Comparison of ENCODE assay signal across 8 cellular contexts in genomic region chr16:27374231-27374793, GRCh38. TPM values are rescaled to one million over a fixed set of nuclear protein-coding genes. Genes with fewer than 3 reads are reported as not detected.
DNase-seq lines count a peak whose midpoint lies in the region; ATAC-seq and TF ChIP-seq lines count a peak whose summit lies in the region.

No MANE protein-coding gene starts in this region.

- peak overlapping the region; percentile 54 to 83; a peak in 3 of 4 replicates for H4K8ac ChIP-seq in IMR-90 (ENCODE audit: low read depth in 2 of 2, low read length in 2 of 2)

- no peaks in the 10 kb centered on the region for H4K20me1 ChIP-seq in IMR-90 (ENCODE audit: insufficient read depth, low read length)

- peak overlapping the region; percentile 41; the same call in 1 of the 2 replicates for H4K5ac ChIP-seq in IMR-90 (ENCODE audit: low read depth, low read length)

- H2BK20ac ChIP-seq in IMR-90 (ENCODE audit: low read depth, low read length) = peak overlapping the region; percentile 18; the same call in 1 of the 2 replicates

- H2AK9ac ChIP-seq in IMR-90 (replicated peaks; ENCODE audit: low read depth, low read length, poor library complexity) = no peak overlapping the region

- no peak for TF ChIP-seq RAD21 in IMR-90 (IDR thresholded peaks at IDR 0.05; ENCODE audit: low read length)

- 65% methylated on average over 2 of the region's 7 CpGs; no CpG with 5 or more reads in 1 of the 2 experiments for WGBS in IMR-90 (ENCODE audit: extremely low coverage in 2 of 2, insufficient read length in 1 of 2), 2 experiments
- 66 to 76% methylated on average over 7 of the region's 7 CpGs for WGBS in transverse colon (ENCODE audit: low coverage in 1 of 2), 2 donors

- peak overlapping the region; percentile 75 for H2AK5ac ChIP-seq in IMR-90 (ENCODE audit: low read depth, low read length)

- H2BK15ac ChIP-seq in IMR-90 (ENCODE audit: low read depth, low read length) = peak overlapping the region; percentile 23; the same call in 1 of the 3 replicates

- H3K4me3 ChIP-seq in IMR-90 (ENCODE audit: insufficient read depth, low read depth, low read length) (no peak overlapping the region), coronary artery (no peak overlapping the region), transverse colon (no peak overlapping the region)

- intact Hi-C loops in IMR-90 (cut with micrococcal nuclease) (no loop called here), transverse colon (cut with DNase I; ENCODE audit: low total_unique reads) (no loop called here)

- H3K9me1 ChIP-seq in IMR-90 (ENCODE audit: insufficient read depth, low read length) = peaks cover 9% of the 10 kb centered on the region; the same call in 1 of the 2 replicates

- no peak overlapping the region for H3K18ac ChIP-seq in IMR-90 (ENCODE audit: low read depth, low read length)

- dilution Hi-C loops in IMR-90 (cut with HindIII; ENCODE audit: low sequenced_read_pairs, unreplicated experiment) = no loop called here

- BruUV-seq in IMR-90 (replicated peaks; lab: Mats Ljungman, UMichigan) = no TSS peak

- no peak for TF ChIP-seq EP300 in transverse colon (IDR thresholded peaks at IDR 0.05; ENCODE audit: low read depth)

- TF ChIP-seq POLR2A in IMR-90 (IDR thresholded peaks at IDR 0.05; ENCODE audit: low read depth, low read length) (no peak), transverse colon (IDR thresholded peaks at IDR 0.05) (no peak)

- CTCF ChIA-PET in GM10248 (lab: Yijun Ruan, JAX) (interaction anchor here (1.0 to 10.7 kb wide), 12 partner anchors 8 to 194 kb away, joined by 3 to 87 read pairs (median 8); partner anchors contain the start of gene IL21R), IMR-90 (lab: Yijun Ruan, JAX) (interaction anchor here (0.6 to 1.0 kb wide), 2 partner anchors 140 to 542 kb away, joined by 3 read pairs; no protein-coding TSS in a partner anchor)

- peak overlapping the region; percentile 52 for H3K4ac ChIP-seq in IMR-90 (ENCODE audit: low read depth, low read length)

- H3K23ac ChIP-seq in IMR-90 (ENCODE audit: low read depth, low read length) = 0 out of 2 replicates have a peak overlapping the region, but pooled peaks have one; percentile 19

- TF ChIP-seq CTCF in GM10248 (IDR thresholded peaks at IDR 0.05; ENCODE audit: control extremely low read depth, extremely low read depth, low read depth, missing control alignments) (no peak), IMR-90 (conservative IDR thresholded peaks at IDR 0.05; ENCODE audit: low read depth, low read length) (no peak), coronary artery (IDR thresholded peaks at IDR 0.05) (no peak), transverse colon (IDR thresholded peaks at IDR 0.05) (no peak)

- peak overlapping the region; percentile 83 for H2AFZ ChIP-seq in IMR-90 (replicated peaks; ENCODE audit: low read length, poor library complexity)

- in situ Hi-C loops in IMR-90 (cut with MboI; ENCODE audit: low sequenced_read_pairs) = loop anchor here (5.0 kb wide), 2 partner anchors 78 to 142 kb away; no protein-coding TSS in a partner anchor
- in situ Hi-C loops in transverse colon (cut with MboI; ENCODE audit: low pct_ligation_motif_present in 1 of 4, low pct_unique_long_range_greater_than_20kb in 1 of 4, low sequenced_read_pairs in 3 of 4) = loop anchor here (5.0 to 10.0 kb wide), 2 partner anchors 197 to 200 kb away; no protein-coding TSS in a partner anchor

- no peak overlapping the region for H2BK5ac ChIP-seq in IMR-90 (ENCODE audit: low read depth, low read length, poor library complexity, severe bottlenecking)

- POLR2A ChIA-PET in GM10248 (lab: Yijun Ruan, JAX) = interaction anchor here (1.0 to 2.7 kb wide), 4 partner anchors 14 to 32 kb away, joined by 3 to 18 read pairs (median 6); partner anchors contain the start of gene IL21R
- POLR2A ChIA-PET in IMR-90 (lab: Charles Lee; ENCODE audit: unreplicated experiment) = no interaction called here

- H3K9me3 ChIP-seq in IMR-90 (ENCODE audit: control insufficient read depth, insufficient read depth, low read length) (peaks cover 2% of the 10 kb centered on the region; the same call in 1 of the 2 replicates), transverse colon (no peaks in the 10 kb centered on the region)

- H3K4me2 ChIP-seq in IMR-90 (ENCODE audit: low read depth, low read length) = peak overlapping the region; percentile 17; the same call in 1 of the 2 replicates

- peak; percentile 17 for ATAC-seq in GM21360 (IDR thresholded peaks at IDR 0.05; ENCODE audit: unreplicated experiment)
- no peak for ATAC-seq in IMR-90 (ENCODE audit: low read depth)
- ATAC-seq in left lobe of liver = no peak
- no peak for ATAC-seq in GM21576 (IDR thresholded peaks at IDR 0.05; ENCODE audit: unreplicated experiment)

- H3K56ac ChIP-seq in IMR-90 (ENCODE audit: extremely low read depth, insufficient read depth, low read length) = no peak overlapping the region

- peak overlapping the region; percentile 33 for H3K14ac ChIP-seq in IMR-90 (replicated peaks; ENCODE audit: low read depth, low read length)

- H3K4me1 ChIP-seq in IMR-90 (ENCODE audit: control insufficient read depth, insufficient read depth, low read length) = peaks cover 14% of the 10 kb centered on the region
- H3K4me1 ChIP-seq in transverse colon = peaks cover 0 to 8% (median 0%) of the 10 kb centered on the region in 4 donors

- H3K27ac ChIP-seq in IMR-90 (ENCODE audit: insufficient read depth, low read length) = no peak overlapping the region
- peak overlapping the region in 1 of 2 donors; percentile 30 for H3K27ac ChIP-seq in coronary artery
- H3K27ac ChIP-seq in transverse colon = peak overlapping the region in 2 of 4 donors; percentile 34 to 49

- H4K91ac ChIP-seq in IMR-90 (ENCODE audit: insufficient read depth, low read depth, low read length) = peak overlapping the region; percentile 51; the same call in 1 of the 2 replicates

- no peaks in the 10 kb centered on the region for H3K79me1 ChIP-seq in IMR-90 (ENCODE audit: low read depth in 1 of 2, low read length in 2 of 2)

- H3K36me3 ChIP-seq in IMR-90 (ENCODE audit: control insufficient read depth, insufficient read depth, low read length) = no peaks in the 10 kb centered on the region
- no peaks in the 10 kb centered on the region for H3K36me3 ChIP-seq in transverse colon

- H2BK120ac ChIP-seq in IMR-90 (ENCODE audit: low read depth, low read length) = peak overlapping the region; percentile 24; the same call in 1 of the 2 replicates

- H3K27me3 ChIP-seq in IMR-90 (ENCODE audit: control insufficient read depth, insufficient read depth, low read length) (no peaks in the 10 kb centered on the region), transverse colon (no peaks in the 10 kb centered on the region)

- H3K9ac ChIP-seq in IMR-90 (ENCODE audit: low read depth, low read length) = no peak overlapping the region

- DNase-seq in GM10248 (ENCODE audit: extremely low spot score) (peak; percentile 44), IMR-90 (no peak), left lobe of liver (ENCODE audit: low spot score) (peak; percentile 29), coronary artery (ENCODE audit: low spot score) (no peak), transverse colon (no peak), cerebellum (ENCODE audit: low spot score) (no peak)

TF ChIP-seq in IMR-90, 13 proteins besides CTCF, POLR2A, EP300 and RAD21:
- TF ChIP-seq BHLHE40 (IDR thresholded peaks at IDR 0.05; ENCODE audit: low read depth, low read length) (no peak), RFX5 (IDR thresholded peaks at IDR 0.05; ENCODE audit: low read depth, low read length) (no peak), FOS (IDR thresholded peaks at IDR 0.05; ENCODE audit: low read depth, low read length) (no peak), NFE2L2 (IDR thresholded peaks at IDR 0.05; ENCODE audit: low read depth, low read length) (no peak), MXI1 (IDR thresholded peaks at IDR 0.05; ENCODE audit: borderline replicate concordance, low read depth, low read length) (no peak), USF2 (IDR thresholded peaks at IDR 0.05; ENCODE audit: low read depth, low read length) (no peak), MAFK (IDR thresholded peaks at IDR 0.05; ENCODE audit: low read depth, low read length) (no peak), SMC3 (IDR thresholded peaks at IDR 0.05; ENCODE audit: low read depth, low read length) (no peak), CHD1 (IDR thresholded peaks at IDR 0.05; ENCODE audit: low read depth, low read length) (no peak), MAZ (IDR thresholded peaks at IDR 0.05; ENCODE audit: borderline replicate concordance, low read depth, low read length) (no peak), RCOR1 (IDR thresholded peaks at IDR 0.05; ENCODE audit: insufficient replicate concordance, low read length) (no peak), CEBPB (IDR thresholded peaks at IDR 0.05; ENCODE audit: low read depth, low read length) (no peak)
- TF ChIP-seq, protein P1, sequence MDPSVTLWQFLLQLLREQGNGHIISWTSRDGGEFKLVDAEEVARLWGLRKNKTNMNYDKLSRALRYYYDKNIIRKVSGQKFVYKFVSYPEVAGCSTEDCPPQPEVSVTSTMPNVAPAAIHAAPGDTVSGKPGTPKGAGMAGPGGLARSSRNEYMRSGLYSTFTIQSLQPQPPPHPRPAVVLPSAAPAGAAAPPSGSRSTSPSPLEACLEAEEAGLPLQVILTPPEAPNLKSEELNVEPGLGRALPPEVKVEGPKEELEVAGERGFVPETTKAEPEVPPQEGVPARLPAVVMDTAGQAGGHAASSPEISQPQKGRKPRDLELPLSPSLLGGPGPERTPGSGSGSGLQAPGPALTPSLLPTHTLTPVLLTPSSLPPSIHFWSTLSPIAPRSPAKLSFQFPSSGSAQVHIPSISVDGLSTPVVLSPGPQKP (IDR thresholded peaks at IDR 0.05; ENCODE audit: borderline replicate concordance, low read depth, low read length) = no peak

RNA-seq across cellular contexts. Expression of gene IL21R, which starts 27.7 kb away (rescaled TPM):
- total RNA-seq in IMR-90 (2012; rRNA removed) = 0.72 and 0.83 TPM in 2 replicates
- polyA plus RNA-seq in IMR-90 (2012; rRNA removed) = 0.83 and 0.97 TPM in 2 replicates
- polyA plus RNA-seq in IMR-90 (2012; cell fraction: cytosol; rRNA removed) = 0.54 and 0.75 TPM in 2 replicates
- polyA plus RNA-seq in IMR-90 (2012; cell fraction: nucleus; rRNA removed; ENCODE audit: low replicate concordance) = 0.38 and 0.77 TPM in 2 replicates
- total RNA-seq in left lobe of liver = 0.33 TPM
- 1 to 10 TPM in 1 of 4 donors, under 1 TPM in 2, not detected in 1; 0.20 to 1.1 (median 0.27) TPM for total RNA-seq in transverse colon
- 0.09 TPM for total RNA-seq in cerebellum

Comparison
In these comparisons a context has a peak if more than half of its experiments do, and no peak if none do; other contexts are left out.
1. DNase-seq: peak in GM10248 (single experiment) and left lobe of liver (single experiment); none in IMR-90 (single experiment), coronary artery (single experiment), transverse colon (single experiment) and cerebellum (single experiment).